Comparison of ENCODE assay signal across 10 cellular contexts in the genomic region with DNA sequence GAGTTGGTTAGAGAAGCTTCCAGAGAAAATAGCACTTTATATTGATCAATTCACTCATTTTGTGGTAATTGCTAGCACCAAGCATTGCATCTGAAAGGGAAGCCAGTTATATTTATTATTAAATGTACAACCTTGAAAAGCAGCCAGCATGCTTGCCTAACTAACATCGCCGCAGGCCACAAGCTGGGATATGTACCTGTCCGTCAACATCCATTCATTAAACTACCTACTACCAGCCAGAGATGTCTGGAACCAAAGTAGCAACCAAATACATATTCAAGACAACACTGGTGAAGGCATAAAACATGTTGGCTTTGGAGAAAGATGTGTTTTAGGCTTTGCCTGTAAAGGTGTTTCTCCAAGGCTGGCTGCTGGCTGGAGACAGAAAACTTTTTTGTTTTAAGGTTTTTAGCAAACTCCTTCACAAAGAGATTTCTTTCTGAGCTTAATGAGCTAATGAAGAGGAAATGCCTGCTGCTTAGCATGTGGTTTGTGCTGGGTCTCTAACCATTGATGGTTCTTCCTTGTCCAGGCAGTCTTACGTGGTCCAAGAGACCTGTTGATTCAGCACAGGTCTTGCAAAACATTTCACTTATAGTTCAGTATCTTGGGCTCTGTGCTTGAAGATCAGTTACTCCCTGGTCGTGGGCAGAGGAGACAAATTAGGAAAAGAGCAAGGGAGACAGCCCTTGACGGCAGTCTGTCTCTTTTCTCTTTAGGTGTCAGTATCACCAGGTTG. TPM values are rescaled to one million over a fixed set of nuclear protein-coding genes. Genes with fewer than 3 reads are reported as not detected.
A peak's percentile ranks its signal among the peaks of the same experiment; 100 is the strongest.
DNase-seq lines count a peak whose midpoint lies in the region; ATAC-seq and TF ChIP-seq lines count a peak whose summit lies in the region.
"Had no signal": no experiment of that assay in that cellular context is flagged by ENCODE, and none has a peak within 500 bp of the region (broad histone marks: within the 10 kb centered on the region; RNA-seq: fewer than 3 reads in every experiment).

No MANE protein-coding gene starts in this region.

- DNase-seq in T-helper 2 cell treated with Interferon-gamma antibody and Interleukin-4, amounts not matched to agents 5 μg/mL and 100 μg/mL, for 36 hours (ENCODE audit: low spot score): no peak
- DNase-seq in T-helper 2 cell (no peak), T-helper 17 cell (no peak), fibroblast of pulmonary artery (ENCODE audit: low read depth) (peak; percentile 38), NCI-H2107 treated with DMSO at 0.1 percent for 48 hours (lab: John Stamatoyannopoulos, UW; ENCODE audit: unreplicated experiment) (no peak), DMS153 (lab: John Stamatoyannopoulos, UW) (no peak), HuH-7 (ENCODE audit: low spot score) (no peak)
- DNase-seq: activated naive CD4-positive, alpha-beta T cell treated with anti-CD3 and anti-CD28 coated beads, Interleukin-2, amount 50 U/mL, for 16 hours; stimulated activated CD4-positive, alpha-beta T cell treated with anti-CD3 and anti-CD28 coated beads, Interleukin-4, amount 100 ng/mL, for 1 hour had no signal

- no peaks in the 10 kb centered on the region for H3K9me3 ChIP-seq in T-helper 17 cell (ENCODE audit: control insufficient read depth, low read length, poor library complexity, severe bottlenecking)

- H3K4me3 ChIP-seq in fibroblast of pulmonary artery (replicated peaks; ENCODE audit: low read depth, low read length): peak overlapping the region; percentile 22

- peak overlapping the region; percentile 88 for H3K27ac Mint-ChIP-seq in T-helper 2 cell treated with Interferon-gamma antibody and Interleukin-4, amounts not matched to agents 5 μg/mL and 100 μg/mL, for 36 hours
- no peak overlapping the region for H3K27ac Mint-ChIP-seq in T-helper 17 cell
- H3K27ac Mint-ChIP-seq in stimulated activated memory B cell treated with anti-CD40 and anti-IgM and Interleukin-4, amounts not matched to agents 10 μg/mL and 1 μg/mL and 100 μg/mL, for 72 hours: peak overlapping the region; percentile 93

- peaks cover 48% of the 10 kb centered on the region for H3K4me1 Mint-ChIP-seq in T-helper 2 cell treated with Interferon-gamma antibody and Interleukin-4, amounts not matched to agents 5 μg/mL and 100 μg/mL, for 36 hours (ENCODE audit: low read depth)
- H3K4me1 Mint-ChIP-seq in T-helper 17 cell: peaks cover 7% of the 10 kb centered on the region
- H3K4me1 Mint-ChIP-seq in stimulated activated memory B cell treated with anti-CD40 and anti-IgM and Interleukin-4, amounts not matched to agents 10 μg/mL and 1 μg/mL and 100 μg/mL, for 72 hours: peaks cover 53% of the 10 kb centered on the region

- TF ChIP-seq CTCF in fibroblast of pulmonary artery (IDR thresholded peaks at IDR 0.05; ENCODE audit: low read length, missing control alignments): no peak

- ATAC-seq in T-helper 17 cell: no peak
- no peak for ATAC-seq in stimulated activated memory B cell treated with anti-CD40 and anti-IgM and Interleukin-4, amounts not matched to agents 10 μg/mL and 1 μg/mL and 100 μg/mL, for 72 hours

- peak overlapping the region; percentile 66 for H3K4me3 Mint-ChIP-seq in T-helper 2 cell treated with Interferon-gamma antibody and Interleukin-4, amounts not matched to agents 5 μg/mL and 100 μg/mL, for 36 hours
- peak overlapping the region; percentile 49 for H3K4me3 Mint-ChIP-seq in T-helper 17 cell
- peak overlapping the region; percentile 53 for H3K4me3 Mint-ChIP-seq in stimulated activated memory B cell treated with anti-CD40 and anti-IgM and Interleukin-4, amounts not matched to agents 10 μg/mL and 1 μg/mL and 100 μg/mL, for 72 hours

- H3K9me3 Mint-ChIP-seq in T-helper 2 cell treated with Interferon-gamma antibody and Interleukin-4, amounts not matched to agents 5 μg/mL and 100 μg/mL, for 36 hours: no peaks in the 10 kb centered on the region
- H3K9me3 Mint-ChIP-seq in stimulated activated memory B cell treated with anti-CD40 and anti-IgM and Interleukin-4, amounts not matched to agents 10 μg/mL and 1 μg/mL and 100 μg/mL, for 72 hours: no peaks in the 10 kb centered on the region

- peaks cover 17% of the 10 kb centered on the region for H3K36me3 Mint-ChIP-seq in T-helper 2 cell treated with Interferon-gamma antibody and Interleukin-4, amounts not matched to agents 5 μg/mL and 100 μg/mL, for 36 hours (ENCODE audit: low read depth)
- H3K36me3 Mint-ChIP-seq in T-helper 17 cell (ENCODE audit: low read depth): peaks cover 3% of the 10 kb centered on the region
- peaks cover 19% of the 10 kb centered on the region for H3K36me3 Mint-ChIP-seq in stimulated activated memory B cell treated with anti-CD40 and anti-IgM and Interleukin-4, amounts not matched to agents 10 μg/mL and 1 μg/mL and 100 μg/mL, for 72 hours

- H3K27me3 Mint-ChIP-seq in T-helper 2 cell treated with Interferon-gamma antibody and Interleukin-4, amounts not matched to agents 5 μg/mL and 100 μg/mL, for 36 hours (ENCODE audit: low read depth): no peaks in the 10 kb centered on the region
- peaks cover 52% of the 10 kb centered on the region for H3K27me3 Mint-ChIP-seq in T-helper 17 cell
- peaks cover 8% of the 10 kb centered on the region for H3K27me3 Mint-ChIP-seq in stimulated activated memory B cell treated with anti-CD40 and anti-IgM and Interleukin-4, amounts not matched to agents 10 μg/mL and 1 μg/mL and 100 μg/mL, for 72 hours

RNA-seq across cellular contexts. Expression of a gene that starts 3.1 kb away (rescaled TPM):
- 1 to 10 TPM in 1 of 2 donors, under 1 TPM in 1; 0.85 to 2.0 TPM for total RNA-seq in T-helper 17 cell

RNA-seq across cellular contexts. Expression of a gene that starts 49.5 kb away (rescaled TPM):
- total RNA-seq in T-helper 17 cell: 10 to 100 TPM; 13.7 to 14.7 TPM

RNA-seq across cellular contexts. Expression of a gene that starts 51.2 kb away (rescaled TPM):
- under 1 TPM in 1 of 2 donors, not detected in 1; 0.97 TPM for total RNA-seq in T-helper 17 cell
